In the genomic region with DNA sequence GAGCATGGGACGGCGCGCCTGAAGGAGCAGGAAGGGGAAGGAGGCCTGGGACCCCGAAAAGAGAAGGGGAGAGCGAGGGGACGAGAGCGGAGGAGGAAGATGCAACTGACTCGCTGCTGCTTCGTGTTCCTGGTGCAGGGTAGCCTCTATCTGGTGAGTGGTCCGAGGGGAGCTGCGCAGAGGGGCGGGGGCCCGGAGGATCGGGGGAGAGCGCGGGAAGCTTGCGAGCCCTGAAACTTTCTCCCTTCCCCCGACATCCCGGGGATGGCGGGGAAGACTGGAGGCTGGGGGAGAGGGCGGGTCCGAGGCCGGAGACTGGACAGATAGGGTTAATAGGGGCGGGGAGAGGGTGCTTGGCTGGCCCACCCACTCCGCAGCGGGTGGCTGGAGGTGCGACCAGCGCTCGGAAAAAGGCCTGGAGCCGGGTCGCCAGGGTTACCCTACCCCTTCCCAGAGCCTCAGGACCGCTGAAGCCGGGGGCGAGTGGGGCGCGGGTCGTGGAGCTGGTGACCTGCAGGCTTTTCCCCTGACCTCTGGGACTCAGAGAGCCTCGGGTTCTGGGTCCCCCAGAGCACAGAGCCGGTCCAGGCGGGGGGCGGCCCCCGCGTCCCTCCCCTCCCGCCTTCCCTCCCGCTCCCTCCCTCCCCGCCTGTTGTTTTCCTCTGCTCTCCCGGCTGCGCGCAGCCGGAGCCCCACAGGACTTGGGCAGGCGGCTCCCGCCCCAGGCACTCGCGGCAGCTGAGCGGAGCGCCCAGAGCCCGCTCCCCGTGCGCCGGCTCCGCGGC, we compare ENCODE assay signal across 1 cellular context.
TF ChIP-seq lines count a peak whose summit lies in the region.

No MANE protein-coding gene starts in this region.

TF ChIP-seq in HepG2, 621 proteins besides CTCF, POLR2A, EP300 and RAD21 (continued from another document and continues in another):
- TF ChIP-seq ZNF180 (CRISPR knock-in tag; IDR thresholded peaks at IDR 0.05; ENCODE audit: borderline replicate concordance, low read depth): no peak
- TF ChIP-seq FOXO1 (CRISPR knock-in tag; IDR thresholded peaks at IDR 0.05): no peak
- TF ChIP-seq GABPB1 (CRISPR knock-in tag; IDR thresholded peaks at IDR 0.05): peak; percentile 45; the same call in 1 of the 2 replicates
- no peak for TF ChIP-seq ZBTB21 (CRISPR knock-in tag; IDR thresholded peaks at IDR 0.05)
- TF ChIP-seq ZNF7 (CRISPR knock-in tag; IDR thresholded peaks at IDR 0.05): no peak
- TF ChIP-seq, protein P1, sequence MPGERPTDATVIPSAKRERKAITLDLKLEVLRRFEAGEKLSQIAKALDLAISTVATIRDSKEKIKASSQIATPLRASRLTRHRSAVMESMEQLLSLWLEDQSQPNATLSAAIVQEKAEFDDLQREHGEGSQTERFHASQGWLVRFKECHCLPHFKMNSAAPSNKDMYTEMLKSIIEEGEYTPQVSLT (CRISPR knock-in tag; IDR thresholded peaks at IDR 0.05; ENCODE audit: borderline replicate concordance, low read depth): no peak
- TF ChIP-seq HES4 (CRISPR knock-in tag; IDR thresholded peaks at IDR 0.05; ENCODE audit: borderline replicate concordance): no peak
- TF ChIP-seq, protein P2, sequence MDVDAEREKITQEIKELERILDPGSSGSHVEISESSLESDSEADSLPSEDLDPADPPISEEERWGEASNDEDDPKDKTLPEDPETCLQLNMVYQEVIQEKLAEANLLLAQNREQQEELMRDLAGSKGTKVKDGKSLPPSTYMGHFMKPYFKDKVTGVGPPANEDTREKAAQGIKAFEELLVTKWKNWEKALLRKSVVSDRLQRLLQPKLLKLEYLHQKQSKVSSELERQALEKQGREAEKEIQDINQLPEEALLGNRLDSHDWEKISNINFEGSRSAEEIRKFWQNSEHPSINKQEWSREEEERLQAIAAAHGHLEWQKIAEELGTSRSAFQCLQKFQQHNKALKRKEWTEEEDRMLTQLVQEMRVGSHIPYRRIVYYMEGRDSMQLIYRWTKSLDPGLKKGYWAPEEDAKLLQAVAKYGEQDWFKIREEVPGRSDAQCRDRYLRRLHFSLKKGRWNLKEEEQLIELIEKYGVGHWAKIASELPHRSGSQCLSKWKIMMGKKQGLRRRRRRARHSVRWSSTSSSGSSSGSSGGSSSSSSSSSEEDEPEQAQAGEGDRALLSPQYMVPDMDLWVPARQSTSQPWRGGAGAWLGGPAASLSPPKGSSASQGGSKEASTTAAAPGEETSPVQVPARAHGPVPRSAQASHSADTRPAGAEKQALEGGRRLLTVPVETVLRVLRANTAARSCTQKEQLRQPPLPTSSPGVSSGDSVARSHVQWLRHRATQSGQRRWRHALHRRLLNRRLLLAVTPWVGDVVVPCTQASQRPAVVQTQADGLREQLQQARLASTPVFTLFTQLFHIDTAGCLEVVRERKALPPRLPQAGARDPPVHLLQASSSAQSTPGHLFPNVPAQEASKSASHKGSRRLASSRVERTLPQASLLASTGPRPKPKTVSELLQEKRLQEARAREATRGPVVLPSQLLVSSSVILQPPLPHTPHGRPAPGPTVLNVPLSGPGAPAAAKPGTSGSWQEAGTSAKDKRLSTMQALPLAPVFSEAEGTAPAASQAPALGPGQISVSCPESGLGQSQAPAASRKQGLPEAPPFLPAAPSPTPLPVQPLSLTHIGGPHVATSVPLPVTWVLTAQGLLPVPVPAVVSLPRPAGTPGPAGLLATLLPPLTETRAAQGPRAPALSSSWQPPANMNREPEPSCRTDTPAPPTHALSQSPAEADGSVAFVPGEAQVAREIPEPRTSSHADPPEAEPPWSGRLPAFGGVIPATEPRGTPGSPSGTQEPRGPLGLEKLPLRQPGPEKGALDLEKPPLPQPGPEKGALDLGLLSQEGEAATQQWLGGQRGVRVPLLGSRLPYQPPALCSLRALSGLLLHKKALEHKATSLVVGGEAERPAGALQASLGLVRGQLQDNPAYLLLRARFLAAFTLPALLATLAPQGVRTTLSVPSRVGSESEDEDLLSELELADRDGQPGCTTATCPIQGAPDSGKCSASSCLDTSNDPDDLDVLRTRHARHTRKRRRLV (CRISPR knock-in tag; IDR thresholded peaks at IDR 0.05): no peak
- TF ChIP-seq, protein P3, sequence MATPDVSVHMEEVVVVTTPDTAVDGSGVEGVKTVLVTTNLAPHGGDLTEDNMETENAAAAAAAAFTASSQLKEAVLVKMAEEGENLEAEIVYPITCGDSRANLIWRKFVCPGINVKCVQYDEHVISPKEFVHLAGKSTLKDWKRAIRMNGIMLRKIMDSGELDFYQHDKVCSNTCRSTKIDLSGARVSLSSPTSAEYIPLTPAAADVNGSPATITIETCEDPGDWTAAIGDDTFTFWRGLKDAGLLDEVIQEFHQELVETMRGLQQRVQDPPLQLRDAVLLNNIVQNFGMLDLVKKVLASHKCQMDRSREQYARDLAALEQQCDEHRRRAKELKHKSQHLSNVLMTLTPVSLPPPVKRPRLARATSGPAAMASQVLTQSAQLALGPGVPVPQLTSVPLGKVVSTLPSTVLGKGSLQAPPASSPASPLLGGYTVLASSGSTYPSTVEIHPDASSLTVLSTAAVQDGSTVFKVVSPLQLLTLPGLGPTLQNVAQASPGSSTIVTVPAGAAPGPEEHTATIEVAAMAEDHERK (CRISPR knock-in tag; IDR thresholded peaks at IDR 0.05; ENCODE audit: low read depth): no peak
- no peak for TF ChIP-seq KDM5B (CRISPR knock-in tag; IDR thresholded peaks at IDR 0.05; ENCODE audit: borderline replicate concordance)
- TF ChIP-seq HNRNPK (IDR thresholded peaks at IDR 0.05; ENCODE audit: low read depth, low read length, poor library complexity, severe bottlenecking): peak; percentile 81
- TF ChIP-seq PRMT3 (CRISPR knock-in tag; IDR thresholded peaks at IDR 0.05; ENCODE audit: borderline replicate concordance, low read depth): no peak
- no peak for TF ChIP-seq ZNF253 (CRISPR knock-in tag; IDR thresholded peaks at IDR 0.05; ENCODE audit: borderline replicate concordance)
- TF ChIP-seq, protein P4, sequence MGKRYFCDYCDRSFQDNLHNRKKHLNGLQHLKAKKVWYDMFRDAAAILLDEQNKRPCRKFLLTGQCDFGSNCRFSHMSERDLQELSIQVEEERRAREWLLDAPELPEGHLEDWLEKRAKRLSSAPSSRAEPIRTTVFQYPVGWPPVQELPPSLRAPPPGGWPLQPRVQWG (CRISPR knock-in tag; IDR thresholded peaks at IDR 0.05; ENCODE audit: borderline replicate concordance, low read depth): no peak
- TF ChIP-seq, protein P5, sequence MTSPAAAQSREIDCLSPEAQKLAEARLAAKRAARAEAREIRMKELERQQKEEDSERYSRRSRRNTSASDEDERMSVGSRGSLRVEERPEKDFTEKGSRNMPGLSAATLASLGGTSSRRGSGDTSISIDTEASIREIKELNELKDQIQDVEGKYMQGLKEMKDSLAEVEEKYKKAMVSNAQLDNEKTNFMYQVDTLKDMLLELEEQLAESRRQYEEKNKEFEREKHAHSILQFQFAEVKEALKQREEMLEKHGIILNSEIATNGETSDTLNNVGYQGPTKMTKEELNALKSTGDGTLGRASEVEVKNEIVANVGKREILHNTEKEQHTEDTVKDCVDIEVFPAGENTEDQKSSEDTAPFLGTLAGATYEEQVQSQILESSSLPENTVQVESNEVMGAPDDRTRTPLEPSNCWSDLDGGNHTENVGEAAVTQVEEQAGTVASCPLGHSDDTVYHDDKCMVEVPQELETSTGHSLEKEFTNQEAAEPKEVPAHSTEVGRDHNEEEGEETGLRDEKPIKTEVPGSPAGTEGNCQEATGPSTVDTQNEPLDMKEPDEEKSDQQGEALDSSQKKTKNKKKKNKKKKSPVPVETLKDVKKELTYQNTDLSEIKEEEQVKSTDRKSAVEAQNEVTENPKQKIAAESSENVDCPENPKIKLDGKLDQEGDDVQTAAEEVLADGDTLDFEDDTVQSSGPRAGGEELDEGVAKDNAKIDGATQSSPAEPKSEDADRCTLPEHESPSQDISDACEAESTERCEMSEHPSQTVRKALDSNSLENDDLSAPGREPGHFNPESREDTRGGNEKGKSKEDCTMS (CRISPR knock-in tag; conservative IDR thresholded peaks at IDR 0.05): no peak
- TF ChIP-seq, protein P6, sequence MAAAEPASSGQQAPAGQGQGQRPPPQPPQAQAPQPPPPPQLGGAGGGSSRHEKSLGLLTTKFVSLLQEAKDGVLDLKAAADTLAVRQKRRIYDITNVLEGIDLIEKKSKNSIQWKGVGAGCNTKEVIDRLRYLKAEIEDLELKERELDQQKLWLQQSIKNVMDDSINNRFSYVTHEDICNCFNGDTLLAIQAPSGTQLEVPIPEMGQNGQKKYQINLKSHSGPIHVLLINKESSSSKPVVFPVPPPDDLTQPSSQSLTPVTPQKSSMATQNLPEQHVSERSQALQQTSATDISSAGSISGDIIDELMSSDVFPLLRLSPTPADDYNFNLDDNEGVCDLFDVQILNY (CRISPR knock-in tag; conservative IDR thresholded peaks at IDR 0.05): no peak
- TF ChIP-seq, protein P7, sequence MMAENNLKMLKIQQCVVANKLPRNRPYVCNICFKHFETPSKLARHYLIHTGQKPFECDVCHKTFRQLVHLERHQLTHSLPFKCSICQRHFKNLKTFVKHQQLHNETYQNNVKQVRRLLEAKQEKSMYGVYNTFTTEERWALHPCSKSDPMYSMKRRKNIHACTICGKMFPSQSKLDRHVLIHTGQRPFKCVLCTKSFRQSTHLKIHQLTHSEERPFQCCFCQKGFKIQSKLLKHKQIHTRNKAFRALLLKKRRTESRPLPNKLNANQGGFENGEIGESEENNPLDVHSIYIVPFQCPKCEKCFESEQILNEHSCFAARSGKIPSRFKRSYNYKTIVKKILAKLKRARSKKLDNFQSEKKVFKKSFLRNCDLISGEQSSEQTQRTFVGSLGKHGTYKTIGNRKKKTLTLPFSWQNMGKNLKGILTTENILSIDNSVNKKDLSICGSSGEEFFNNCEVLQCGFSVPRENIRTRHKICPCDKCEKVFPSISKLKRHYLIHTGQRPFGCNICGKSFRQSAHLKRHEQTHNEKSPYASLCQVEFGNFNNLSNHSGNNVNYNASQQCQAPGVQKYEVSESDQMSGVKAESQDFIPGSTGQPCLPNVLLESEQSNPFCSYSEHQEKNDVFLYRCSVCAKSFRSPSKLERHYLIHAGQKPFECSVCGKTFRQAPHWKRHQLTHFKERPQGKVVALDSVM (CRISPR knock-in tag; IDR thresholded peaks at IDR 0.05): peak; percentile 31; the same call in 1 of the 2 replicates
- TF ChIP-seq HMG20A (CRISPR knock-in tag; IDR thresholded peaks at IDR 0.05; ENCODE audit: borderline replicate concordance): no peak
- TF ChIP-seq EED (CRISPR knock-in tag; IDR thresholded peaks at IDR 0.05): no peak
- TF ChIP-seq TOE1 (CRISPR knock-in tag; IDR thresholded peaks at IDR 0.05): no peak
- TF ChIP-seq DMAP1 (CRISPR knock-in tag; IDR thresholded peaks at IDR 0.05): no peak
- TF ChIP-seq, protein P8, sequence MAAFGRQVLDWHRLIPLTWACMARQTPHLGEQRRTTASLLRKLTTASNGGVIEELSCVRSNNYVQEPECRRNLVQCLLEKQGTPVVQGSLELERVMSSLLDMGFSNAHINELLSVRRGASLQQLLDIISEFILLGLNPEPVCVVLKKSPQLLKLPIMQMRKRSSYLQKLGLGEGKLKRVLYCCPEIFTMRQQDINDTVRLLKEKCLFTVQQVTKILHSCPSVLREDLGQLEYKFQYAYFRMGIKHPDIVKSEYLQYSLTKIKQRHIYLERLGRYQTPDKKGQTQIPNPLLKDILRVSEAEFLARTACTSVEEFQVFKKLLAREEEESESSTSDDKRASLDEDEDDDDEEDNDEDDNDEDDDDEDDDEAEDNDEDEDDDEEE (CRISPR knock-in tag; IDR thresholded peaks at IDR 0.05): peak; percentile 57; the same call in 1 of the 2 replicates
- TF ChIP-seq ZNF292 (CRISPR knock-in tag; IDR thresholded peaks at IDR 0.05; ENCODE audit: borderline replicate concordance, low read depth): no peak; the same call in 1 of the 2 replicates
- TF ChIP-seq PCBP2 (optimal IDR thresholded peaks at IDR 0.05; ENCODE audit: low read depth, low read length, poor library complexity, severe bottlenecking): no peak
- TF ChIP-seq, protein P9, sequence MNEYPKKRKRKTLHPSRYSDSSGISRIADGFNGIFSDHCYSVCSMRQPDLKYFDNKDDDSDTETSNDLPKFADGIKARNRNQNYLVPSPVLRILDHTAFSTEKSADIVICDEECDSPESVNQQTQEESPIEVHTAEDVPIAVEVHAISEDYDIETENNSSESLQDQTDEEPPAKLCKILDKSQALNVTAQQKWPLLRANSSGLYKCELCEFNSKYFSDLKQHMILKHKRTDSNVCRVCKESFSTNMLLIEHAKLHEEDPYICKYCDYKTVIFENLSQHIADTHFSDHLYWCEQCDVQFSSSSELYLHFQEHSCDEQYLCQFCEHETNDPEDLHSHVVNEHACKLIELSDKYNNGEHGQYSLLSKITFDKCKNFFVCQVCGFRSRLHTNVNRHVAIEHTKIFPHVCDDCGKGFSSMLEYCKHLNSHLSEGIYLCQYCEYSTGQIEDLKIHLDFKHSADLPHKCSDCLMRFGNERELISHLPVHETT (CRISPR knock-in tag; conservative IDR thresholded peaks at IDR 0.05): 0 out of 2 replicates have a peak, but pooled peaks have one; percentile 13
- no peak for TF ChIP-seq AGO2 (optimal IDR thresholded peaks at IDR 0.05; ENCODE audit: low read depth, low read length)
- no peak for TF ChIP-seq MXI1 (IDR thresholded peaks at IDR 0.05; ENCODE audit: borderline replicate concordance, low read depth, low read length)
- no peak for TF ChIP-seq ZFYVE20 (CRISPR knock-in tag; IDR thresholded peaks at IDR 0.05; ENCODE audit: borderline replicate concordance, low read depth)
- no peak for TF ChIP-seq ZNF232 (CRISPR knock-in tag; IDR thresholded peaks at IDR 0.05; ENCODE audit: borderline replicate concordance)
- TF ChIP-seq, protein P10, sequence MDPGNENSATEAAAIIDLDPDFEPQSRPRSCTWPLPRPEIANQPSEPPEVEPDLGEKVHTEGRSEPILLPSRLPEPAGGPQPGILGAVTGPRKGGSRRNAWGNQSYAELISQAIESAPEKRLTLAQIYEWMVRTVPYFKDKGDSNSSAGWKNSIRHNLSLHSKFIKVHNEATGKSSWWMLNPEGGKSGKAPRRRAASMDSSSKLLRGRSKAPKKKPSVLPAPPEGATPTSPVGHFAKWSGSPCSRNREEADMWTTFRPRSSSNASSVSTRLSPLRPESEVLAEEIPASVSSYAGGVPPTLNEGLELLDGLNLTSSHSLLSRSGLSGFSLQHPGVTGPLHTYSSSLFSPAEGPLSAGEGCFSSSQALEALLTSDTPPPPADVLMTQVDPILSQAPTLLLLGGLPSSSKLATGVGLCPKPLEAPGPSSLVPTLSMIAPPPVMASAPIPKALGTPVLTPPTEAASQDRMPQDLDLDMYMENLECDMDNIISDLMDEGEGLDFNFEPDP (CRISPR knock-in tag; conservative IDR thresholded peaks at IDR 0.05): no peak
- TF ChIP-seq STAG1 (CRISPR knock-in tag; IDR thresholded peaks at IDR 0.05): no peak
- no peak for TF ChIP-seq ZNF572 (CRISPR knock-in tag; IDR thresholded peaks at IDR 0.05)
- TF ChIP-seq, protein P11, sequence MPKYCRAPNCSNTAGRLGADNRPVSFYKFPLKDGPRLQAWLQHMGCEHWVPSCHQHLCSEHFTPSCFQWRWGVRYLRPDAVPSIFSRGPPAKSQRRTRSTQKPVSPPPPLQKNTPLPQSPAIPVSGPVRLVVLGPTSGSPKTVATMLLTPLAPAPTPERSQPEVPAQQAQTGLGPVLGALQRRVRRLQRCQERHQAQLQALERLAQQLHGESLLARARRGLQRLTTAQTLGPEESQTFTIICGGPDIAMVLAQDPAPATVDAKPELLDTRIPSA (CRISPR knock-in tag; IDR thresholded peaks at IDR 0.05; ENCODE audit: borderline replicate concordance): no peak
